Comparison of ENCODE assay signal across 8 cellular contexts in genomic region chr1:3724416-3725030, GRCh38. TPM values are rescaled to one million over a fixed set of nuclear protein-coding genes. Genes with fewer than 3 reads are reported as not detected.
DNase-seq lines count a peak whose midpoint lies in the region; ATAC-seq and TF ChIP-seq lines count a peak whose summit lies in the region.
"Not testable (repeated sequence)": the region's sequence is repeated elsewhere in the genome, so short reads cannot be mapped to it uniquely, and the experiment has no call there.

No MANE protein-coding gene starts in this region.

- H3K4me1 ChIP-seq in PC-9 (replicated peaks; ENCODE audit: insufficient read depth); thyroid gland: not testable (repeated sequence)

- H4K20me1 ChIP-seq in PC-9 (ENCODE audit: insufficient read depth): not testable (repeated sequence)

- not testable (repeated sequence) for H3K4me3 ChIP-seq in PC-9; thyroid gland (replicated peaks in 1 of 3)

- POLR2A ChIA-PET in PC-9 (lab: Charles Lee; ENCODE audit: unreplicated experiment); activated CD8-positive, alpha-beta T cell treated with anti-CD3 and anti-CD28 coated beads, Interleukin-2, amount 10 ng/mL, durations not matched to agents 7 days and 5 days (lab: Charles Lee): not testable (repeated sequence)

- H3K36me3 ChIP-seq in PC-9 (ENCODE audit: low read depth); thyroid gland: not testable (repeated sequence)

- peak; percentile 77 for DNase-seq in Daoy (ENCODE audit: low read depth)
- peak; percentile 40 for DNase-seq in LHCN-M2 (ENCODE audit: low read depth)
- DNase-seq in PC-9: peak; percentile 37 to 66
- DNase-seq in activated CD8-positive, alpha-beta T cell treated with anti-CD3 and anti-CD28 coated beads, Interleukin-2, amount 10 ng/mL, durations not matched to agents 7 days and 5 days: peak; percentile 79
- peak; percentile 50 to 68 for DNase-seq in central memory CD8-positive, alpha-beta T cell (ENCODE audit: low spot score in 2 of 2)
- peak in 45 of 51 donors; percentile 10 to 86 (median 54) for DNase-seq in hypothalamus (lab: John Stamatoyannopoulos, UW)
- peak; percentile 30 for DNase-seq in renal cortical epithelial cell (ENCODE audit: low read depth)
- peak; percentile 67 to 76 for DNase-seq in thyroid gland

- not testable (repeated sequence) for H3K4me2 ChIP-seq in PC-9

- H3K27ac Mint-ChIP-seq in activated CD8-positive, alpha-beta T cell treated with anti-CD3 and anti-CD28 coated beads, Interleukin-2, amount 10 ng/mL, durations not matched to agents 7 days and 5 days; central memory CD8-positive, alpha-beta T cell (ENCODE audit: low read depth): not testable (repeated sequence)

- not testable (repeated sequence) for H3K4me1 Mint-ChIP-seq in activated CD8-positive, alpha-beta T cell treated with anti-CD3 and anti-CD28 coated beads, Interleukin-2, amount 10 ng/mL, durations not matched to agents 7 days and 5 days (ENCODE audit: low read depth); central memory CD8-positive, alpha-beta T cell

- TF ChIP-seq CTCF in PC-9 (conservative IDR thresholded peaks at IDR 0.05) (peak; percentile 98), thyroid gland (IDR thresholded peaks at IDR 0.05) (peak; percentile 77 to 96 (median 88))

- not testable (repeated sequence) for H3F3A ChIP-seq in PC-9 (ENCODE audit: insufficient read depth, low read depth)

- intact Hi-C loops in PC-9 (cut with micrococcal nuclease; ENCODE audit: unreplicated experiment): loop anchor here (1.0 to 2.0 kb wide), 3 partner anchors 28 to 271 kb away; partner anchors contain the start of gene TPRG1L
- intact Hi-C loops in thyroid gland (cut with DNase I): loop anchor here (5.0 to 10.0 kb wide), 2 partner anchors 73 to 270 kb away; partner anchors contain the start of genes ARHGEF16 and LRRC47

- H3K27me3 ChIP-seq in PC-9 (ENCODE audit: insufficient read depth, low read depth); thyroid gland: not testable (repeated sequence)

- H3K27me3 Mint-ChIP-seq in activated CD8-positive, alpha-beta T cell treated with anti-CD3 and anti-CD28 coated beads, Interleukin-2, amount 10 ng/mL, durations not matched to agents 7 days and 5 days (ENCODE audit: low read depth); central memory CD8-positive, alpha-beta T cell: not testable (repeated sequence)

- peak; percentile 73 for ATAC-seq in activated CD8-positive, alpha-beta T cell treated with anti-CD3 and anti-CD28 coated beads, Interleukin-2, amount 10 ng/mL, durations not matched to agents 7 days and 5 days
- ATAC-seq in central memory CD8-positive, alpha-beta T cell (replicated peaks; ENCODE audit: extremely low read depth, poor library complexity, severe bottlenecking): not testable (repeated sequence)

- CTCF ChIA-PET in PC-9 (lab: Charles Lee): interaction anchor here (0.6 to 1.4 kb wide), 7 partner anchors 29 to 271 kb away, joined by 3 to 10 read pairs (median 3); no protein-coding TSS in a partner anchor
- CTCF ChIA-PET in activated CD8-positive, alpha-beta T cell treated with anti-CD3 and anti-CD28 coated beads, Interleukin-2, amount 10 ng/mL, durations not matched to agents 7 days and 5 days (lab: Charles Lee): interaction anchor here (0.5 to 1.8 kb wide), 21 partner anchors 9 to 272 kb away, joined by 3 to 8 read pairs (median 4); partner anchors contain the start of gene LRRC47

- not testable (repeated sequence) for H3K27ac ChIP-seq in PC-9, thyroid gland

- not testable (repeated sequence) for H3K36me3 Mint-ChIP-seq in activated CD8-positive, alpha-beta T cell treated with anti-CD3 and anti-CD28 coated beads, Interleukin-2, amount 10 ng/mL, durations not matched to agents 7 days and 5 days (ENCODE audit: low read depth); central memory CD8-positive, alpha-beta T cell (ENCODE audit: insufficient read depth)

- H3K4me3 Mint-ChIP-seq in activated CD8-positive, alpha-beta T cell treated with anti-CD3 and anti-CD28 coated beads, Interleukin-2, amount 10 ng/mL, durations not matched to agents 7 days and 5 days; central memory CD8-positive, alpha-beta T cell: not testable (repeated sequence)

- TF ChIP-seq POLR2A in thyroid gland (IDR thresholded peaks at IDR 0.05): not testable (repeated sequence)

- H2AFZ ChIP-seq in PC-9: not testable (repeated sequence)

- H3K9me2 ChIP-seq in PC-9 (ENCODE audit: insufficient read depth): not testable (repeated sequence)

- WGBS in thyroid gland, 2 donors: 41 to 50% methylated on average over 11 to 18 of the region's 18 CpGs

- H3K9me3 ChIP-seq in PC-9 (ENCODE audit: insufficient read depth, low read depth); thyroid gland: not testable (repeated sequence)

- not testable (repeated sequence) for H3K9me3 Mint-ChIP-seq in activated CD8-positive, alpha-beta T cell treated with anti-CD3 and anti-CD28 coated beads, Interleukin-2, amount 10 ng/mL, durations not matched to agents 7 days and 5 days (ENCODE audit: insufficient read depth); central memory CD8-positive, alpha-beta T cell

- BruUV-seq in PC-9 (replicated peaks; lab: Mats Ljungman, UMichigan): not testable (repeated sequence)

- not testable (repeated sequence) for H3K79me2 ChIP-seq in PC-9 (ENCODE audit: low read depth)

RNA-seq across cellular contexts. Expression of gene CCDC27, which starts 27.7 kb away (rescaled TPM):
- total RNA-seq in Daoy (2014; rRNA removed; shearing (Covaris generic)): not detected in 2 replicates
- total RNA-seq in LHCN-M2 (2014; rRNA removed) (not detected in 2 replicates), PC-9 (2021) (not detected in 2 replicates), renal cortical epithelial cell (not detected in 2 replicates), thyroid gland (under 1 TPM in 1 of 4 donors, not detected in 3; 0.13 TPM)
- not detected for polyA plus RNA-seq in LHCN-M2 (2012)
- total RNA-seq in activated CD8-positive, alpha-beta T cell treated with anti-CD3 and anti-CD28 coated beads, Interleukin-2, amount 10 ng/mL, durations not matched to agents 7 days and 5 days: not detected

RNA-seq across cellular contexts. Expression of gene SMIM1, which starts 48.0 kb away (rescaled TPM):
- total RNA-seq in Daoy (2014; rRNA removed; shearing (Covaris generic)): not detected in 2 replicates
- total RNA-seq in LHCN-M2 (2014; rRNA removed): not detected in 2 replicates
- polyA plus RNA-seq in LHCN-M2 (2012): not detected
- total RNA-seq in PC-9 (2021): 5.9 and 13.2 TPM in 2 replicates
- not detected for total RNA-seq in activated CD8-positive, alpha-beta T cell treated with anti-CD3 and anti-CD28 coated beads, Interleukin-2, amount 10 ng/mL, durations not matched to agents 7 days and 5 days
- 4.8 TPM in 1 of 2 replicates, not detected in the other for total RNA-seq in renal cortical epithelial cell
- 10 to 100 TPM in 1 of 4 donors, 1 to 10 TPM in 3; 8.6 to 20.2 (median 9.7) TPM for total RNA-seq in thyroid gland
